In the genomic region with DNA sequence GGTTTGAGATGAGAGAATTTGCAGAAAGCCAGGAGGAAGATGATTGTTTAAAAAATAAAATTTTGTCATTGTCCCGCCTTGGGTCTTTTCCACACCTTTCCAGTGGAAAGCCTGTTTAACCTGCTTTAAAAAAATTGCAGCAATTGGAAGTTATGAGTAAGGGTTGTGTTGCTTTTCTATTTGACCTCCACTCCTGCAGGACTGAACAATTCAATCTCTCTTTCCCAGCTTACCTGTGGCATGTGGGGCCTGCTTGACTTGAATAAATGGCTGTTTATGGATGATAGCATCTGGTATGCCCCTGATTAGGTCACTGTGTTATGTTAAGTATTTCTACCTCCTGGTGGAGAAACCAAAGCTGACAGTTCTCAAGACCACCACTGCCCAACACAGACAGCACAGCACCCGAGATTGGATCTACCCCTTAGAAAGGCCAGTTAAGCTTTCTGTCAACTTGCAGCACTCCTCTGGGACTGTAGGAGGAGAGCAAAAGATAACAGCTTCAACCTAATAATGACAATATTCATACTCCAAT, we compare ENCODE assay signal across 17 cellular contexts.
DNase-seq lines count a peak whose midpoint lies in the region; ATAC-seq and TF ChIP-seq lines count a peak whose summit lies in the region.
"Had no signal": no experiment of that assay in that cellular context is flagged by ENCODE, and none has a peak within 500 bp of the region (broad histone marks: within the 10 kb centered on the region; RNA-seq: fewer than 3 reads in every experiment).

No MANE protein-coding gene starts in this region.

- DNase-seq in epithelial cell of esophagus (ENCODE audit: low read depth) (peak; percentile 8), kidney tubule cell (ENCODE audit: low spot score) (peak; percentile 14), neural crest cell (ENCODE audit: low read depth, low spot score) (no peak), DMS153 (lab: John Stamatoyannopoulos, UW) (no peak), OCI-M1 (lab: John Stamatoyannopoulos, UW) (no peak)
- DNase-seq: BE2C; C1 segment of cervical spinal cord; CD4-positive, CD25-positive, alpha-beta regulatory T cell; CD8-positive, alpha-beta memory T cell; COR-L47; DMS 273 treated with DMSO at 0.1 percent for 48 hours; GDM1; GOT3; H7; HFFc6 had no signal

- peaks cover 18% of the 10 kb centered on the region for H3K27me3 Mint-ChIP-seq in neural crest cell (ENCODE audit: low read depth)

- no peak for TF ChIP-seq CTCF in epithelial cell of esophagus (IDR thresholded peaks at IDR 0.05; ENCODE audit: insufficient read depth, low read depth, low read length, missing control alignments)
- peak; percentile 13 for TF ChIP-seq CTCF in neural crest cell (conservative IDR thresholded peaks at IDR 0.05)

- ATAC-seq in GM21367 (IDR thresholded peaks at IDR 0.05; ENCODE audit: unreplicated experiment): no peak
- ATAC-seq: HCT116 had no signal

- no peaks in the 10 kb centered on the region for H3K36me3 Mint-ChIP-seq in neural crest cell (ENCODE audit: low read depth)
- H3K36me3 Mint-ChIP-seq: CD4-positive, CD25-positive, alpha-beta regulatory T cell; CD8-positive, alpha-beta memory T cell had no signal

- H3K27ac Mint-ChIP-seq in neural crest cell (ENCODE audit: unreplicated experiment): no peak overlapping the region
- H3K27ac Mint-ChIP-seq: CD4-positive, CD25-positive, alpha-beta regulatory T cell; CD8-positive, alpha-beta memory T cell; HFFc6 had no signal

- H3K4me3 Mint-ChIP-seq in neural crest cell: no peak overlapping the region
- H3K4me3 Mint-ChIP-seq: CD4-positive, CD25-positive, alpha-beta regulatory T cell; CD8-positive, alpha-beta memory T cell; HFFc6 had no signal

- no peaks in the 10 kb centered on the region for H3K9me3 Mint-ChIP-seq in neural crest cell
- H3K9me3 Mint-ChIP-seq: HFFc6 had no signal

- no peak overlapping the region for H3K4me3 ChIP-seq in epithelial cell of esophagus (ENCODE audit: low read length)

- no peaks in the 10 kb centered on the region for H3K4me1 Mint-ChIP-seq in neural crest cell
- H3K4me1 Mint-ChIP-seq: CD4-positive, CD25-positive, alpha-beta regulatory T cell; CD8-positive, alpha-beta memory T cell had no signal

Comparison
In these comparisons a context has a peak if more than half of its experiments do, and no peak if none do; other contexts are left out.
1. DNase-seq: peak in epithelial cell of esophagus (single experiment) and kidney tubule cell (single experiment); none in neural crest cell (single experiment), DMS153 (single experiment) and OCI-M1 (single experiment).